ENCODE assay signal across 9 cellular contexts in genomic region chrX:63761639-63762038, GRCh38. TPM values are rescaled to one million over a fixed set of nuclear protein-coding genes. Genes with fewer than 3 reads are reported as not detected.
A peak's percentile ranks its signal among the peaks of the same experiment; 100 is the strongest.
DNase-seq lines count a peak whose midpoint lies in the region; ATAC-seq, FAIRE-seq and TF ChIP-seq lines count a peak whose summit lies in the region.
"Had no signal": no experiment of that assay in that cellular context is flagged by ENCODE, and none has a peak within 500 bp of the region (broad histone marks: within the 10 kb centered on the region; RNA-seq: fewer than 3 reads in every experiment).

No MANE protein-coding gene starts in this region.

- no peak for ATAC-seq in A549
- peak; percentile 69 for ATAC-seq in GM19043 (IDR thresholded peaks at IDR 0.05; ENCODE audit: low read depth, unreplicated experiment)
- peak; percentile 87 for ATAC-seq in HG03039 (IDR thresholded peaks at IDR 0.05; ENCODE audit: unreplicated experiment)
- ATAC-seq in activated CD8-positive, alpha-beta T cell treated with anti-CD3 and anti-CD28 coated beads for 36 hours: peak; percentile 58
- no peak for ATAC-seq in omental fat pad (ENCODE audit: low FRiP score)

- intact Hi-C loops in activated CD8-positive, alpha-beta T cell treated with anti-CD3 and anti-CD28 coated beads for 36 hours (cut with micrococcal nuclease): no loop called here

- H3K27me3 Mint-ChIP-seq in activated CD8-positive, alpha-beta T cell treated with anti-CD3 and anti-CD28 coated beads for 36 hours: no peaks in the 10 kb centered on the region

- H3K4me3 ChIP-seq in A549 (no peak overlapping the region), SJCRH30 (no peak overlapping the region)
- H3K4me3 ChIP-seq: skin epidermis had no signal

- H3K9me3 ChIP-seq in A549 (no peaks in the 10 kb centered on the region), SJCRH30 (replicated peaks) (no peaks in the 10 kb centered on the region; the same call in none of the 2 replicates)

- no peak for TF ChIP-seq POLR2A in A549 (IDR thresholded peaks at IDR 0.05; ENCODE audit: low read length)

- no peaks in the 10 kb centered on the region for H3K27me3 ChIP-seq in SJCRH30

- no peak for TF ChIP-seq RAD21 in A549 (conservative IDR thresholded peaks at IDR 0.05 in 1 of 2, IDR thresholded peaks at IDR 0.05 in 1 of 2)

- H3K9me3 Mint-ChIP-seq in activated CD8-positive, alpha-beta T cell treated with anti-CD3 and anti-CD28 coated beads for 36 hours: no peaks in the 10 kb centered on the region

- H3K4me2 ChIP-seq in A549: no peak overlapping the region

- no peaks in the 10 kb centered on the region for H3K36me3 ChIP-seq in SJCRH30

- no peaks in the 10 kb centered on the region for H3K4me1 ChIP-seq in A549
- H3K4me1 ChIP-seq in SJCRH30: peaks cover 4% of the 10 kb centered on the region

- FAIRE-seq in A549 (lab: Jason Lieb, UNC): peak; percentile 68

- no peak for TF ChIP-seq EP300 in A549 (IDR thresholded peaks at IDR 0.05)

- DNase-seq in A549 (ENCODE audit: low read depth in 1 of 2, low spot score in 1 of 2): no peak
- DNase-seq in activated CD8-positive, alpha-beta T cell treated with anti-CD3 and anti-CD28 coated beads for 36 hours: no peak
- DNase-seq in cerebellar cortex (ENCODE audit: low spot score): no peak
- DNase-seq in SJCRH30: no peak
- DNase-seq in putamen (ENCODE audit: low spot score): no peak
- no peak for DNase-seq in omental fat pad (ENCODE audit: low spot score)

- H3K4me1 Mint-ChIP-seq in activated CD8-positive, alpha-beta T cell treated with anti-CD3 and anti-CD28 coated beads for 36 hours (ENCODE audit: low read depth): peaks cover 12% of the 10 kb centered on the region

- POLR2A ChIA-PET in A549 (lab: Yijun Ruan, JAX): no interaction called here
- POLR2A ChIA-PET in activated CD8-positive, alpha-beta T cell treated with anti-CD3 and anti-CD28 coated beads for 36 hours (lab: Charles Lee): interaction anchor here (1.0 kb wide), 1 partner anchor 9 kb away, joined by 3 read pairs; no protein-coding TSS in a partner anchor

- H3K27ac Mint-ChIP-seq in activated CD8-positive, alpha-beta T cell treated with anti-CD3 and anti-CD28 coated beads for 36 hours: peak overlapping the region; percentile 30

- CTCF ChIA-PET in A549 (lab: Yijun Ruan, JAX): interaction anchor here (0.6 to 0.8 kb wide), 2 partner anchors 75 kb away, joined by 3 read pairs; no protein-coding TSS in a partner anchor
- CTCF ChIA-PET in activated CD8-positive, alpha-beta T cell treated with anti-CD3 and anti-CD28 coated beads for 36 hours (lab: Charles Lee): interaction anchor here (0.8 to 2.7 kb wide), 4 partner anchors 9 to 100 kb away, joined by 3 to 10 read pairs (median 4); no protein-coding TSS in a partner anchor

- 92% methylated on average over 1 of the region's 1 CpG for WGBS in A549 (ENCODE audit: missing lambda C conversion rate)

- H3K4me3 Mint-ChIP-seq in activated CD8-positive, alpha-beta T cell treated with anti-CD3 and anti-CD28 coated beads for 36 hours: no peak overlapping the region

- no peak for TF ChIP-seq CTCF in A549 (IDR thresholded peaks at IDR 0.05)
- TF ChIP-seq CTCF in activated CD8-positive, alpha-beta T cell treated with anti-CD3 and anti-CD28 coated beads for 36 hours (IDR thresholded peaks at IDR 0.05): peak; percentile 32
- TF ChIP-seq CTCF in omental fat pad (IDR thresholded peaks at IDR 0.05): no peak

- H3K36me3 Mint-ChIP-seq in activated CD8-positive, alpha-beta T cell treated with anti-CD3 and anti-CD28 coated beads for 36 hours (ENCODE audit: low read depth): no peaks in the 10 kb centered on the region

- H3K27ac ChIP-seq in A549: no peak overlapping the region
- H3K27ac ChIP-seq in SJCRH30: no peak overlapping the region
- H3K27ac ChIP-seq: skin epidermis had no signal

TF ChIP-seq in A549, 52 proteins besides CTCF, POLR2A, EP300 and RAD21:
- TF ChIP-seq EHF (CRISPR knock-in tag; IDR thresholded peaks at IDR 0.05) (no peak), TP53 (CRISPR knock-in tag; IDR thresholded peaks at IDR 0.05) (no peak), KDM5A (IDR thresholded peaks at IDR 0.05) (no peak), JUN (IDR thresholded peaks at IDR 0.05) (no peak), HOXB5 (CRISPR knock-in tag; IDR thresholded peaks at IDR 0.05) (no peak), NR3C1 (IDR thresholded peaks at IDR 0.05) (no peak), REST (IDR thresholded peaks at IDR 0.05) (no peak), HMGXB4 (CRISPR knock-in tag; IDR thresholded peaks at IDR 0.05; ENCODE audit: borderline replicate concordance) (no peak)

RNA-seq across cellular contexts. Expression of gene ARHGEF9, which starts 23.4 kb away (rescaled TPM):
- polyA plus RNA-seq in A549 (2011; rRNA removed): 14.5 and 15.4 TPM in 2 replicates
- 6.3 and 6.5 TPM in 2 replicates for polyA plus RNA-seq in A549 (2012; cell fraction: cytosol; rRNA removed)
- 9.7 and 12.2 TPM in 2 replicates for polyA plus RNA-seq in A549 (2012; cell fraction: nucleus; rRNA removed)
- polyA plus RNA-seq in A549 (2017; fragmentation: RNase III; extraction: RNeasy Plus Mini Kit Qiagen cat#74134 plus additional on column Dnase treatment): 5.4 to 7.4 TPM (median 6.8 TPM) in 3 replicates
- polyA minus RNA-seq in A549 (2011; rRNA and poly(A)+ RNA removed): 19.9 and 23.3 TPM in 2 replicates
- total RNA-seq in activated CD8-positive, alpha-beta T cell treated with anti-CD3 and anti-CD28 coated beads for 36 hours: 10 to 100 TPM; 16.5 to 19.4 TPM
- total RNA-seq in SJCRH30 (2014; rRNA removed; shearing (Covaris generic)): 42.8 and 47.9 TPM in 2 replicates
- 1 to 10 TPM; 5.4 to 9.5 (median 9.0) TPM for total RNA-seq in omental fat pad

Comparison
In these comparisons a context has a peak if more than half of its experiments do, and no peak if none do; other contexts are left out.
1. ATAC-seq: peak in GM19043 (single experiment), HG03039 (single experiment) and activated CD8-positive, alpha-beta T cell treated with anti-CD3 and anti-CD28 coated beads for 36 hours (single experiment); none in A549 (0 of 2) and omental fat pad (single experiment).